ENCODE assay signal across 18 cellular contexts in the genomic region with DNA sequence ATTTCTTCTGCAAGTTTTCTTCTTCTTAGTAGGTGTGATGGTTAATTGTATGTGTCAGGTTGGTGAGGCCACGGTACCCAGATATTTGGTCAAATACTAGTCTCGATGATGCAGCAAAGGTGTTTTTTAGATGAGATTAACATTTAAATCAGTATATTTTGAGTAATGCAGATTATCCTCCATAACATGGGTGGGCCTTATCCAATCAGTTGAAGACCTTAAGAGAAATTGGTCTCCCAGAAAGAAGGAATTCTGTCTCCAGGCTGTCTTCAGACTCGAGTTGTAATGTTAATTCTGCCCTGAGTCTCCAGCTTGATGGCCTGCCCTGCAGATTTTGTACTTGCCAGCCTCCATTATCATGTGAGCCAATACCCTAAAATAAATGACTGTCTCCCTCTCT.
DNase-seq lines count a peak whose midpoint lies in the region; ATAC-seq, FAIRE-seq and TF ChIP-seq lines count a peak whose summit lies in the region.
"Had no signal": no experiment of that assay in that cellular context is flagged by ENCODE, and none has a peak within 500 bp of the region (broad histone marks: within the 10 kb centered on the region; RNA-seq: fewer than 3 reads in every experiment).

No MANE protein-coding gene starts in this region.

- CTCF ChIA-PET in Caco-2 (lab: Charles Lee), result no interaction called here
- CTCF ChIA-PET in K562 (lab: Yijun Ruan, JAX; ENCODE audit: low intra/inter-chr PET ratio), result no interaction called here

- H3K27ac ChIP-seq in K562 (ENCODE audit: extremely low read depth, low read depth, low read length) (no peak overlapping the region), trophoblast cell (ENCODE audit: low read depth, low read length) (peak overlapping the region; percentile 66)
- H3K27ac ChIP-seq: BLaER1, GM23248 had no signal

- H3K9me1 ChIP-seq in K562 (ENCODE audit: control insufficient read depth, insufficient read depth, low read length), result no peaks in the 10 kb centered on the region

- H3K36me3 ChIP-seq in Caco-2 (ENCODE audit: control insufficient read depth, insufficient read depth, low read length) (no peaks in the 10 kb centered on the region), K562 (ENCODE audit: control insufficient read depth, insufficient read depth, low read length) (no peaks in the 10 kb centered on the region), trophoblast cell (ENCODE audit: control insufficient read depth in 1 of 2, insufficient read depth in 2 of 2, low read length in 2 of 2) (no peaks in the 10 kb centered on the region)
- H3K36me3 ChIP-seq: BLaER1, HAP-1 had no signal

- H3K27ac Mint-ChIP-seq in Caco-2 (ENCODE audit: unreplicated experiment), result peak overlapping the region; percentile 86
- peak overlapping the region; percentile 85 for H3K27ac Mint-ChIP-seq in mesothelial cell of epicardium
- H3K27ac Mint-ChIP-seq: CD14-positive monocyte; CD4-positive, alpha-beta memory T cell had no signal

- TF ChIP-seq CTCF in Caco-2 (IDR thresholded peaks at IDR 0.05; ENCODE audit: insufficient read depth in 1 of 2, low read depth in 1 of 2, low read length in 1 of 2, severe bottlenecking in 1 of 2, unreplicated experiment in 1 of 2) (no peak), K562 (IDR thresholded peaks at IDR 0.05 in 2 of 3, conservative IDR thresholded peaks at IDR 0.05 in 1 of 3; ENCODE audit: insufficient read depth in 2 of 3, low read depth in 1 of 3, low read length in 3 of 3) (no peak), mesothelial cell of epicardium (IDR thresholded peaks at IDR 0.05; ENCODE audit: unreplicated experiment) (no peak)

- H3K4me3 ChIP-seq in Caco-2 (ENCODE audit: low read depth, low read length) (no peak overlapping the region), K562 (no peak overlapping the region), trophoblast cell (ENCODE audit: low read depth, low read length) (no peak overlapping the region)
- H3K4me3 ChIP-seq: BLaER1, GM23248, HAP-1 had no signal

- H4K20me1 ChIP-seq in K562 (replicated peaks; ENCODE audit: control insufficient read depth, insufficient read depth, low read length), result no peaks in the 10 kb centered on the region
- H4K20me1 ChIP-seq: BLaER1 had no signal

- H3K4me2 ChIP-seq in K562 (ENCODE audit: insufficient read depth, low read length) (no peak overlapping the region), trophoblast cell (ENCODE audit: low read length) (no peak overlapping the region)
- H3K4me2 ChIP-seq: BLaER1 had no signal

- POLR2A ChIA-PET in Caco-2 (lab: Charles Lee) (interaction anchor here (0.6 kb wide), 1 partner anchor 134 kb away, joined by 3 read pairs; no protein-coding TSS in a partner anchor), K562 (lab: Yijun Ruan, JAX) (interaction anchor here (1.0 to 1.9 kb wide), 3 partner anchors 9 to 149 kb away, joined by 6 to 11 read pairs (median 9); partner anchors contain the start of gene EIF4E)

- H3K14ac ChIP-seq in trophoblast cell (ENCODE audit: low read length), result no peak overlapping the region

- no peak for FAIRE-seq in K562 (lab: Jason Lieb, UNC)
- FAIRE-seq: HTR-8/SVneo had no signal

- no peak overlapping the region for H2BK120ac ChIP-seq in trophoblast cell (ENCODE audit: insufficient read depth, low read length, poor library complexity)

- TF ChIP-seq EP300 in K562 (IDR thresholded peaks at IDR 0.05; ENCODE audit: low read length), result no peak

- peak overlapping the region; percentile 52 for H4K91ac ChIP-seq in trophoblast cell (ENCODE audit: low read depth, low read length)

- H2AK5ac ChIP-seq in trophoblast cell (ENCODE audit: low read length), result no peak overlapping the region

- H3K4me1 ChIP-seq in Caco-2 (peaks cover 47% of the 10 kb centered on the region), K562 (replicated peaks in 1 of 2; ENCODE audit: control insufficient read depth in 2 of 2, insufficient read depth in 2 of 2, low read length in 2 of 2) (peaks cover 9 to 17% of the 10 kb centered on the region in 2 experiments; a peak in 4 of 5 replicates), trophoblast cell (ENCODE audit: control insufficient read depth in 1 of 2, insufficient read depth in 2 of 2, low read length in 2 of 2) (peaks cover 8 to 14% of the 10 kb centered on the region in 2 experiments)
- H3K4me1 ChIP-seq: BLaER1, HAP-1 had no signal

- H3K27me3 Mint-ChIP-seq in Caco-2 (ENCODE audit: insufficient read depth, unreplicated experiment) (no peaks in the 10 kb centered on the region), mesothelial cell of epicardium (ENCODE audit: low read depth) (no peaks in the 10 kb centered on the region)

- no peak overlapping the region for H3K18ac ChIP-seq in trophoblast cell (ENCODE audit: low read length)

- no peak overlapping the region for H2BK12ac ChIP-seq in trophoblast cell (ENCODE audit: low read length)

- BruUV-seq in Caco-2 (replicated peaks; lab: Mats Ljungman, UMichigan) (no TSS peak), K562 (replicated peaks; lab: Mats Ljungman, UMichigan) (no TSS peak)

- 24% methylated on average over 3 of the region's 3 CpGs for WGBS in K562 (ENCODE audit: insufficient coverage, low coverage, missing lambda C conversion rate)
- WGBS in trophoblast cell (ENCODE audit: extremely low coverage, insufficient coverage, insufficient read length), result no CpG with 5 or more reads among the region's 3 CpGs

- H3K9me3 Mint-ChIP-seq in Caco-2 (ENCODE audit: unreplicated experiment), result no peaks in the 10 kb centered on the region
- no peaks in the 10 kb centered on the region for H3K9me3 Mint-ChIP-seq in mesothelial cell of epicardium

- H3K36me3 Mint-ChIP-seq in Caco-2 (ENCODE audit: insufficient read depth, unreplicated experiment) (no peaks in the 10 kb centered on the region), mesothelial cell of epicardium (no peaks in the 10 kb centered on the region)
- H3K36me3 Mint-ChIP-seq: CD14-positive monocyte; CD4-positive, alpha-beta memory T cell had no signal

- no peak overlapping the region for H3K4ac ChIP-seq in trophoblast cell (ENCODE audit: low read depth, low read length)

- peaks cover 54% of the 10 kb centered on the region for H3K4me1 Mint-ChIP-seq in Caco-2 (ENCODE audit: low read depth, unreplicated experiment)
- peaks cover 21% of the 10 kb centered on the region for H3K4me1 Mint-ChIP-seq in mesothelial cell of epicardium
- H3K4me1 Mint-ChIP-seq: CD14-positive monocyte had no signal

- peaks cover 11% of the 10 kb centered on the region for H3K79me1 ChIP-seq in trophoblast cell (ENCODE audit: low read length)

- no peak overlapping the region for H3K23ac ChIP-seq in trophoblast cell (ENCODE audit: low read length)

- TF ChIP-seq POLR2A in K562 (conservative IDR thresholded peaks at IDR 0.05), result no peak

- no peak overlapping the region for H2BK5ac ChIP-seq in trophoblast cell (ENCODE audit: low read depth, low read length, poor library complexity)

- no peak for ATAC-seq in K562
- ATAC-seq in GM18517 (IDR thresholded peaks at IDR 0.05; ENCODE audit: unreplicated experiment), result no peak

- intact Hi-C loops in Caco-2 (cut with micrococcal nuclease; ENCODE audit: unreplicated experiment) (loop anchor here (1.0 kb wide), 2 partner anchors 20 to 36 kb away; no protein-coding TSS in a partner anchor), K562 (cut with micrococcal nuclease) (loop anchor here (1.0 to 10.0 kb wide), 3 partner anchors 20 to 144 kb away; partner anchors contain the start of gene EIF4E)

- H3K4me3 Mint-ChIP-seq in Caco-2 (ENCODE audit: unreplicated experiment) (no peak overlapping the region), mesothelial cell of epicardium (no peak overlapping the region)
- H3K4me3 Mint-ChIP-seq: CD14-positive monocyte; CD4-positive, alpha-beta memory T cell had no signal

- H3K27me3 ChIP-seq in Caco-2 (replicated peaks; ENCODE audit: control insufficient read depth, insufficient read depth, low read length), result no peaks in the 10 kb centered on the region
- H3K27me3 ChIP-seq in K562 (ENCODE audit: control insufficient read depth in 2 of 2, insufficient read depth in 2 of 2, low read length in 2 of 2), result peaks cover 0 to 5% of the 10 kb centered on the region in 2 experiments; a peak in 1 of 5 replicates
- H3K27me3 ChIP-seq in trophoblast cell (ENCODE audit: insufficient read depth, low read length), result no peaks in the 10 kb centered on the region
- H3K27me3 ChIP-seq: BLaER1 had no signal

- no peak overlapping the region for H4K12ac ChIP-seq in trophoblast cell (ENCODE audit: low read depth, low read length)

- TF ChIP-seq RAD21 in K562 (CRISPR knock-in tag; conservative IDR thresholded peaks at IDR 0.05 in 1 of 2, IDR thresholded peaks at IDR 0.05 in 1 of 2), result no peak

- H4K8ac ChIP-seq in trophoblast cell (ENCODE audit: low read depth, low read length), result no peak overlapping the region

- no peak overlapping the region for H3K9ac ChIP-seq in K562 (ENCODE audit: insufficient read depth in 1 of 2, low read depth in 2 of 2, low read length in 2 of 2)
- H3K9ac ChIP-seq in trophoblast cell (ENCODE audit: low read length), result no peak overlapping the region
- H3K9ac ChIP-seq: BLaER1, GM23248 had no signal

- in situ Hi-C loops in K562 (cut with MboI), result no loop called here

- H3K9me3 ChIP-seq in Caco-2 (no peaks in the 10 kb centered on the region), K562 (replicated peaks; ENCODE audit: control insufficient read depth, insufficient read depth, low read depth, low read length) (no peaks in the 10 kb centered on the region), trophoblast cell (ENCODE audit: insufficient read depth, low read depth, low read length) (no peaks in the 10 kb centered on the region)
- H3K9me3 ChIP-seq: BLaER1, HAP-1 had no signal

- H2AFZ ChIP-seq in K562 (ENCODE audit: low read depth, low read length) (no peak overlapping the region), trophoblast cell (ENCODE audit: insufficient read depth, low read length, poor library complexity) (no peak overlapping the region)
- H2AFZ ChIP-seq: GM23248 had no signal

- no peak for DNase-seq in Caco-2
- no peak for DNase-seq in K562 (ENCODE audit: extremely low read depth in 1 of 4, low spot score in 3 of 4)
- DNase-seq in mesothelial cell of epicardium (ENCODE audit: low spot score in 2 of 2, unreplicated experiment in 2 of 2), result no peak
- no peak for DNase-seq in trophoblast cell
- no peak for DNase-seq in NCI-H2107 (lab: John Stamatoyannopoulos, UW)
- DNase-seq in activated CD4-positive, alpha-beta T cell treated with anti-CD3 and anti-CD28 coated beads, Interleukin-2, amount 50 U/mL, for 1 hour, result no peak
- DNase-seq: 8988T; Calu3; CD4-positive, alpha-beta memory T cell; DMS79 treated with DMSO at 0.1 percent for 48 hours; GF-D8; GM23248; IMR-90 had no signal

- H3K79me2 ChIP-seq in K562 (ENCODE audit: control insufficient read depth, insufficient read depth, low read length), result no peaks in the 10 kb centered on the region
- H3K79me2 ChIP-seq in trophoblast cell (ENCODE audit: control insufficient read depth, insufficient read depth, low read length, poor library complexity), result no peaks in the 10 kb centered on the region

TF ChIP-seq in K562, 482 proteins besides CTCF, POLR2A, EP300 and RAD21 (continues in another document):
- no peak for TF ChIP-seq ZNF232 (CRISPR knock-in tag; IDR thresholded peaks at IDR 0.05)
